8 cellular contexts compared by ENCODE assay signal in genomic region chr10:69348824-69349541, GRCh38.
A peak's percentile ranks its signal among the peaks of the same experiment; 100 is the strongest.
DNase-seq lines count a peak whose midpoint lies in the region; ATAC-seq and TF ChIP-seq lines count a peak whose summit lies in the region.

No MANE protein-coding gene starts in this region.

- DNase-seq in GM23338 (ENCODE audit: low spot score) (no peak), NCI-H2196 (lab: John Stamatoyannopoulos, UW; ENCODE audit: unreplicated experiment) (peak; percentile 43), ascending aorta (ENCODE audit: low spot score in 2 of 2) (peak in 1 of 2 donors; percentile 91), kidney tubule cell (ENCODE audit: low spot score) (peak; percentile 15), uterus (peak; percentile 59), midbrain (lab: John Stamatoyannopoulos, UW) (no peak), MM.1S (no peak)

- TF ChIP-seq POLR2A in uterus (IDR thresholded peaks at IDR 0.05), result no peak

- H3K9me2 ChIP-seq in GM23338 (ENCODE audit: insufficient read depth) (0 out of 2 replicates have a peak, but pooled peaks cover 2% of the 10 kb centered on the region), MM.1S (replicated peaks; ENCODE audit: insufficient read depth, low read length) (no peaks in the 10 kb centered on the region)

- no peaks in the 10 kb centered on the region for H3K9me3 Mint-ChIP-seq in GM23338

- no peak overlapping the region for H3K4me3 ChIP-seq in GM23338
- no peak overlapping the region for H3K4me3 ChIP-seq in ascending aorta
- no peak overlapping the region for H3K4me3 ChIP-seq in uterus
- no peak overlapping the region for H3K4me3 ChIP-seq in MM.1S (ENCODE audit: low read length)

- H3K4me1 Mint-ChIP-seq in GM23338, result peaks cover 58% of the 10 kb centered on the region

- H3K4me2 ChIP-seq in GM23338, result 0 out of 2 replicates have a peak overlapping the region, but pooled peaks have one; percentile 16
- no peak overlapping the region for H3K4me2 ChIP-seq in MM.1S (ENCODE audit: low read depth, low read length)

- H3K36me3 Mint-ChIP-seq in GM23338 (ENCODE audit: low read depth), result peaks cover 52% of the 10 kb centered on the region

- peak overlapping the region; percentile 65 for H3K27ac Mint-ChIP-seq in GM23338

- H3K36me3 ChIP-seq in GM23338 (ENCODE audit: insufficient read depth) (peaks cover 10% of the 10 kb centered on the region; the same call in 1 of the 2 replicates), ascending aorta (peaks cover 15 to 31% of the 10 kb centered on the region in 2 donors), uterus (no peaks in the 10 kb centered on the region), MM.1S (replicated peaks; ENCODE audit: insufficient read depth, low read length) (no peaks in the 10 kb centered on the region)

- no peak overlapping the region for H3K4me3 Mint-ChIP-seq in GM23338

- peak overlapping the region; percentile 88 for H3K27ac ChIP-seq in GM23338 (ENCODE audit: low read depth)
- H3K27ac ChIP-seq in ascending aorta, result peak overlapping the region; percentile 56 to 75
- H3K27ac ChIP-seq in uterus, result peak overlapping the region in 1 of 2 donors; percentile 41
- H3K27ac ChIP-seq in MM.1S (ENCODE audit: low read length), result no peak overlapping the region

- no peaks in the 10 kb centered on the region for H4K20me1 ChIP-seq in GM23338 (replicated peaks; ENCODE audit: insufficient read depth)
- no peaks in the 10 kb centered on the region for H4K20me1 ChIP-seq in MM.1S (ENCODE audit: insufficient read depth, low read length)

- H3F3A ChIP-seq in GM23338 (replicated peaks; ENCODE audit: low read depth) (peaks cover 3% of the 10 kb centered on the region), MM.1S (ENCODE audit: insufficient read depth, low read length) (no peaks in the 10 kb centered on the region)

- intact Hi-C loops in ascending aorta (cut with DNase I) (loop anchor here (2.0 kb wide), 1 partner anchor 16 kb away; no protein-coding TSS in a partner anchor), uterus (cut with DNase I; ENCODE audit: low total_unique reads) (no loop called here)

- H3K4me1 ChIP-seq in GM23338 (ENCODE audit: insufficient read depth) (peaks cover 66% of the 10 kb centered on the region), ascending aorta (peaks cover 0 to 44% of the 10 kb centered on the region in 2 donors), uterus (no peaks in the 10 kb centered on the region), MM.1S (ENCODE audit: low read length) (no peaks in the 10 kb centered on the region)

- no peaks in the 10 kb centered on the region for H3K27me3 ChIP-seq in GM23338 (ENCODE audit: insufficient read depth)
- H3K27me3 ChIP-seq in ascending aorta, result no peaks in the 10 kb centered on the region
- H3K27me3 ChIP-seq in uterus, result no peaks in the 10 kb centered on the region
- H3K27me3 ChIP-seq in MM.1S (replicated peaks; ENCODE audit: insufficient read depth, low read length), result no peaks in the 10 kb centered on the region

- H2AFZ ChIP-seq in GM23338 (no peak overlapping the region), MM.1S (ENCODE audit: low read length) (no peak overlapping the region)

- H3K9ac ChIP-seq in MM.1S (ENCODE audit: low read length), result no peak overlapping the region

- no peak for TF ChIP-seq CTCF in GM23338 (conservative IDR thresholded peaks at IDR 0.05; ENCODE audit: low read depth in 2 of 2)
- TF ChIP-seq CTCF in ascending aorta (IDR thresholded peaks at IDR 0.05), result no peak
- TF ChIP-seq CTCF in uterus (IDR thresholded peaks at IDR 0.05), result no peak
- TF ChIP-seq CTCF in MM.1S (IDR thresholded peaks at IDR 0.05; ENCODE audit: low read length), result no peak

- H3K27me3 Mint-ChIP-seq in GM23338 (ENCODE audit: insufficient read depth, low read depth, poor library complexity), result peaks cover 19% of the 10 kb centered on the region

- ATAC-seq in GM23338 (no peak), HG02970 (IDR thresholded peaks at IDR 0.05; ENCODE audit: low FRiP score, unreplicated experiment) (no peak)

- H3K9me3 ChIP-seq in ascending aorta (no peaks in the 10 kb centered on the region), uterus (no peaks in the 10 kb centered on the region), MM.1S (replicated peaks; ENCODE audit: insufficient read depth, low read length) (no peaks in the 10 kb centered on the region)

- H3K79me2 ChIP-seq in GM23338 (replicated peaks; ENCODE audit: insufficient read depth) (peaks cover 97% of the 10 kb centered on the region), MM.1S (ENCODE audit: low read length) (no peaks in the 10 kb centered on the region)

TF ChIP-seq in GM23338, 12 proteins besides CTCF, POLR2A, EP300 and RAD21:
- no peak for TF ChIP-seq JUNB (IDR thresholded peaks at IDR 0.05; ENCODE audit: unreplicated experiment)
- TF ChIP-seq STAT1 (IDR thresholded peaks at IDR 0.05; ENCODE audit: unreplicated experiment), result no peak

Comparison
In these comparisons a context has a peak if more than half of its experiments do, and no peak if none do; other contexts are left out.
1. DNase-seq: peak in NCI-H2196 (single experiment), kidney tubule cell (single experiment) and uterus (2 of 2); none in GM23338 (single experiment), midbrain (single experiment) and MM.1S (single experiment).